1 cellular context compared by ENCODE assay signal in genomic region chr3:182970811-182971418, GRCh38.
TF ChIP-seq lines count a peak whose summit lies in the region.

No MANE protein-coding gene starts in this region.

TF ChIP-seq in GM12878, 131 proteins besides CTCF, POLR2A, EP300 and RAD21:
- TF ChIP-seq CBX5 (IDR thresholded peaks at IDR 0.05; ENCODE audit: low read depth) (no peak), POU2F2 (IDR thresholded peaks at IDR 0.05; ENCODE audit: borderline replicate concordance, low read depth, low read length) (no peak), ZBTB4 (CRISPR knock-in tag; IDR thresholded peaks at IDR 0.05) (no peak), ZNF274 (IDR thresholded peaks at IDR 0.05; ENCODE audit: insufficient read depth, insufficient read length) (no peak), ETV6 (conservative IDR thresholded peaks at IDR 0.05 in 1 of 2, IDR thresholded peaks at IDR 0.05 in 1 of 2; ENCODE audit: borderline replicate concordance in 1 of 2, low read depth in 1 of 2) (no peak), RB1 (IDR thresholded peaks at IDR 0.05; ENCODE audit: borderline replicate concordance) (no peak), NFYA (IDR thresholded peaks at IDR 0.05; ENCODE audit: borderline replicate concordance, low read depth, low read length) (no peak), BRCA1 (IDR thresholded peaks at IDR 0.05; ENCODE audit: low read depth, low read length) (no peak), IRF4 (IDR thresholded peaks at IDR 0.05; ENCODE audit: low read depth, low read length) (no peak), SUPT20H (IDR thresholded peaks at IDR 0.05; ENCODE audit: borderline replicate concordance, control insufficient read depth, low read depth, low read length) (no peak), ZNF622 (IDR thresholded peaks at IDR 0.05) (no peak), NBN (IDR thresholded peaks at IDR 0.05) (no peak), ZZZ3 (IDR thresholded peaks at IDR 0.05; ENCODE audit: control insufficient read depth, insufficient read length, low read depth) (no peak), GABPA (IDR thresholded peaks at IDR 0.05; ENCODE audit: low read depth) (no peak), ASH2L (IDR thresholded peaks at IDR 0.05; ENCODE audit: borderline replicate concordance, low read depth) (no peak)
